In the genomic region with DNA sequence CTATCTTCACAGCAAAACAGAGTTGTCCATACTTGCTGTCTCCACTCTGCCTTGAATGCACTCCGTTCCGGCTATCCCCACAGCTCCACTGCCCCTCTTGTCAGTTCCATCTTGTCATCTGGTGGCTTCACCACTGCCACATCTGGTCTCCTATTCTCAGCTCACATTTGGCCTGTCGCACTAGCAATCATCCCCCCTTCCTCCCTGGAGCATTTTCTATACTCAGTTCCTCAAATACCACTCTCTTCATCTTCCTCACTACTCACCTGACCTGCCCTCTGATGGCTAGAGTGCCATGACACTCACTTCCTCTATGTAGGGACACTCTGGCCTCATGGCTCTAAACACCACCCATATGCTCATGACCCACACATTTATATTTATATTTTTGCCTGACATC, we compare ENCODE assay signal across 23 cellular contexts. TPM values are rescaled to one million over a fixed set of nuclear protein-coding genes. Genes with fewer than 3 reads are reported as not detected.
DNase-seq lines count a peak whose midpoint lies in the region; ATAC-seq, FAIRE-seq and TF ChIP-seq lines count a peak whose summit lies in the region.
"Had no signal": no experiment of that assay in that cellular context is flagged by ENCODE, and none has a peak within 500 bp of the region (broad histone marks: within the 10 kb centered on the region; RNA-seq: fewer than 3 reads in every experiment).

No MANE protein-coding gene starts in this region.

- intact Hi-C loops in pancreas (cut with DNase I): no loop called here

- H3K79me2 ChIP-seq in osteoblast (ENCODE audit: insufficient read depth, low read length): peaks cover 5% of the 10 kb centered on the region
- H3K79me2 ChIP-seq: parathyroid adenoma had no signal

- no peak overlapping the region for H3K27ac ChIP-seq in osteoblast (ENCODE audit: low read depth, low read length)
- H3K27ac ChIP-seq in pancreas: no peak overlapping the region
- H3K27ac ChIP-seq: brain microvascular endothelial cell, coronary artery, parathyroid adenoma, PC-9, transverse colon had no signal

- no peaks in the 10 kb centered on the region for H3K9me3 ChIP-seq in osteoblast (ENCODE audit: low read depth, low read length)
- no peaks in the 10 kb centered on the region for H3K9me3 ChIP-seq in pancreas
- H3K9me3 ChIP-seq: Caco-2, HAP-1, transverse colon had no signal

- H3K36me3 ChIP-seq in osteoblast (ENCODE audit: insufficient read depth, low read length): peaks cover 53% of the 10 kb centered on the region
- peaks cover 3 to 13% (median 9%) of the 10 kb centered on the region in 3 donors for H3K36me3 ChIP-seq in pancreas

- ATAC-seq in GM18858 (IDR thresholded peaks at IDR 0.05; ENCODE audit: unreplicated experiment) (peak; percentile 36), HG02938 (IDR thresholded peaks at IDR 0.05; ENCODE audit: unreplicated experiment) (peak; percentile 42), pancreas (no peak), SK-N-SH treated with all-trans-retinoic acid at 6 μM for 48 hours (no peak)
- ATAC-seq: stimulated activated naive CD8-positive, alpha-beta T cell treated with anti-CD3 and anti-CD28 coated beads, Interleukin-15, amount 100 ng/mL, for 72 hours had no signal

- H2AFZ ChIP-seq in osteoblast (ENCODE audit: low read length): no peak overlapping the region
- H2AFZ ChIP-seq: parathyroid adenoma, PC-9 had no signal

- H3K4me1 ChIP-seq in osteoblast (ENCODE audit: insufficient read depth, low read length) (peaks cover 4% of the 10 kb centered on the region), pancreas (peaks cover 0 to 4% (median 0%) of the 10 kb centered on the region in 3 donors)

- H3K27me3 ChIP-seq in osteoblast (ENCODE audit: insufficient read depth, low read length): no peaks in the 10 kb centered on the region
- no peaks in the 10 kb centered on the region for H3K27me3 ChIP-seq in pancreas
- H3K27me3 ChIP-seq: brain microvascular endothelial cell, transverse colon had no signal

- FAIRE-seq in pancreas (lab: Jason Lieb, UNC): no peak
- FAIRE-seq: GM19239 had no signal

- no peaks in the 10 kb centered on the region for H4K20me1 ChIP-seq in osteoblast (ENCODE audit: insufficient read depth, low read length)

- DNase-seq in SKM-1 treated with dmso at 0.1 percent for 144 hours (lab: John Stamatoyannopoulos, UW; ENCODE audit: unreplicated experiment) (peak; percentile 69), osteoblast (ENCODE audit: insufficient read length, low spot score, missing footprints) (peak; percentile 34), SW480 (ENCODE audit: low spot score) (no peak), NCI-H69 (lab: John Stamatoyannopoulos, UW) (no peak), pancreas (no peak)
- DNase-seq: activated CD4-positive, CD25-positive, alpha-beta regulatory T cell treated with anti-CD3 and anti-CD28 coated beads, Interleukin-2, amount 50 U/mL, for 72 hours; activated naive CD8-positive, alpha-beta T cell treated with anti-CD3 and anti-CD28 coated beads, Interleukin-2, amount 10 ng/mL, durations not matched to agents 7 days and 5 days; brain microvascular endothelial cell; Caco-2; NCI-H1105 treated with DMSO at 0.1 percent for 48 hours; NCI-H526 treated with DMSO at 0.1 percent for 48 hours; PC-9; stimulated activated CD4-positive, alpha-beta T cell treated with anti-CD3 and anti-CD28 coated beads, Interleukin-1b, Interleukin-23, amount 100 ng/mL, for 48 hours; stimulated activated naive CD8-positive, alpha-beta T cell treated with anti-CD3 and anti-CD28 coated beads, Interleukin-15, amount 100 ng/mL, for 72 hours; T-helper 9 cell; transverse colon had no signal

- 94 to 99% methylated on average over 3 of the region's 3 CpGs for WGBS in pancreas, 2 donors

- TF ChIP-seq CTCF in osteoblast (IDR thresholded peaks at IDR 0.05; ENCODE audit: extremely low read depth, low read depth, low read length) (no peak), pancreas (IDR thresholded peaks at IDR 0.05) (no peak)

- H3K4me2 ChIP-seq in osteoblast (ENCODE audit: insufficient read depth, low read length): no peak overlapping the region
- H3K4me2 ChIP-seq: PC-9 had no signal

- H3K4me3 ChIP-seq in osteoblast (ENCODE audit: insufficient read depth, low read length) (no peak overlapping the region), pancreas (no peak overlapping the region)
- H3K4me3 ChIP-seq: coronary artery, HAP-1, PC-9, transverse colon had no signal

TF ChIP-seq in SK-N-SH treated with all-trans-retinoic acid at 6 μM for 48 hours, 23 proteins besides CTCF, POLR2A, EP300 and RAD21:
- TF ChIP-seq ZNF565 (CRISPR knock-in tag; conservative IDR thresholded peaks at IDR 0.05; ENCODE audit: low read depth) (no peak), CSDC2 (CRISPR knock-in tag; IDR thresholded peaks at IDR 0.05) (no peak), ZNF8 (CRISPR knock-in tag; IDR thresholded peaks at IDR 0.05) (no peak), ISL1 (CRISPR knock-in tag; IDR thresholded peaks at IDR 0.05) (no peak), ESRRG (CRISPR knock-in tag; IDR thresholded peaks at IDR 0.05) (no peak), SNAI2 (CRISPR knock-in tag; IDR thresholded peaks at IDR 0.05) (no peak)
- TF ChIP-seq, protein P1, sequence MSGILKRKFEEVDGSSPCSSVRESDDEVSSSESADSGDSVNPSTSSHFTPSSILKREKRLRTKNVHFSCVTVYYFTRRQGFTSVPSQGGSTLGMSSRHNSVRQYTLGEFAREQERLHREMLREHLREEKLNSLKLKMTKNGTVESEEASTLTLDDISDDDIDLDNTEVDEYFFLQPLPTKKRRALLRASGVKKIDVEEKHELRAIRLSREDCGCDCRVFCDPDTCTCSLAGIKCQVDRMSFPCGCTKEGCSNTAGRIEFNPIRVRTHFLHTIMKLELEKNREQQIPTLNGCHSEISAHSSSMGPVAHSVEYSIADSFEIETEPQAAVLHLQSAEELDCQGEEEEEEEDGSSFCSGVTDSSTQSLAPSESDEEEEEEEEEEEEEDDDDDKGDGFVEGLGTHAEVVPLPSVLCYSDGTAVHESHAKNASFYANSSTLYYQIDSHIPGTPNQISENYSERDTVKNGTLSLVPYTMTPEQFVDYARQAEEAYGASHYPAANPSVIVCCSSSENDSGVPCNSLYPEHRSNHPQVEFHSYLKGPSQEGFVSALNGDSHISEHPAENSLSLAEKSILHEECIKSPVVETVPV (CRISPR knock-in tag; IDR thresholded peaks at IDR 0.05): no peak
- TF ChIP-seq, protein P2, sequence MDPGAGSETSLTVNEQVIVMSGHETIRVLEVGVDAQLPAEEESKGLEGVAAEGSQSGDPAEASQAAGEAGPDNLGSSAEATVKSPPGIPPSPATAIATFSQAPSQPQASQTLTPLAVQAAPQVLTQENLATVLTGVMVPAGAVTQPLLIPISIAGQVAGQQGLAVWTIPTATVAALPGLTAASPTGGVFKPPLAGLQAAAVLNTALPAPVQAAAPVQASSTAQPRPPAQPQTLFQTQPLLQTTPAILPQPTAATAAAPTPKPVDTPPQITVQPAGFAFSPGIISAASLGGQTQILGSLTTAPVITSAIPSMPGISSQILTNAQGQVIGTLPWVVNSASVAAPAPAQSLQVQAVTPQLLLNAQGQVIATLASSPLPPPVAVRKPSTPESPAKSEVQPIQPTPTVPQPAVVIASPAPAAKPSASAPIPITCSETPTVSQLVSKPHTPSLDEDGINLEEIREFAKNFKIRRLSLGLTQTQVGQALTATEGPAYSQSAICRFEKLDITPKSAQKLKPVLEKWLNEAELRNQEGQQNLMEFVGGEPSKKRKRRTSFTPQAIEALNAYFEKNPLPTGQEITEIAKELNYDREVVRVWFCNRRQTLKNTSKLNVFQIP (CRISPR knock-in tag; IDR thresholded peaks at IDR 0.05; ENCODE audit: borderline replicate concordance, low read depth): no peak
- TF ChIP-seq, protein P3, sequence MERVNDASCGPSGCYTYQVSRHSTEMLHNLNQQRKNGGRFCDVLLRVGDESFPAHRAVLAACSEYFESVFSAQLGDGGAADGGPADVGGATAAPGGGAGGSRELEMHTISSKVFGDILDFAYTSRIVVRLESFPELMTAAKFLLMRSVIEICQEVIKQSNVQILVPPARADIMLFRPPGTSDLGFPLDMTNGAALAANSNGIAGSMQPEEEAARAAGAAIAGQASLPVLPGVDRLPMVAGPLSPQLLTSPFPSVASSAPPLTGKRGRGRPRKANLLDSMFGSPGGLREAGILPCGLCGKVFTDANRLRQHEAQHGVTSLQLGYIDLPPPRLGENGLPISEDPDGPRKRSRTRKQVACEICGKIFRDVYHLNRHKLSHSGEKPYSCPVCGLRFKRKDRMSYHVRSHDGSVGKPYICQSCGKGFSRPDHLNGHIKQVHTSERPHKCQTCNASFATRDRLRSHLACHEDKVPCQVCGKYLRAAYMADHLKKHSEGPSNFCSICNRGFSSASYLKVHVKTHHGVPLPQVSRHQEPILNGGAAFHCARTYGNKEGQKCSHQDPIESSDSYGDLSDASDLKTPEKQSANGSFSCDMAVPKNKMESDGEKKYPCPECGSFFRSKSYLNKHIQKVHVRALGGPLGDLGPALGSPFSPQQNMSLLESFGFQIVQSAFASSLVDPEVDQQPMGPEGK (CRISPR knock-in tag; IDR thresholded peaks at IDR 0.05; ENCODE audit: borderline replicate concordance): no peak

RNA-seq across cellular contexts. Expression of a gene that starts 6.3 kb away (rescaled TPM):
- total RNA-seq in osteoblast (9.1 and 12.3 TPM in 2 replicates), pancreas (10 to 100 TPM; 11.9 to 36.5 (median 21.3) TPM)
- polyA plus RNA-seq in pancreas: 100 to 1,000 TPM; 191 to 233 TPM

RNA-seq across cellular contexts. Expression of a gene that starts 14.5 kb away (rescaled TPM):
- total RNA-seq in osteoblast (15.2 and 15.3 TPM in 2 replicates), pancreas (10 to 100 TPM; 13.0 to 22.6 (median 15.5) TPM)
- polyA plus RNA-seq in pancreas: 10 to 100 TPM in 1 of 2 donors, 1 to 10 TPM in 1; 9.7 to 16.0 TPM

RNA-seq across cellular contexts. Expression of a gene that starts 26.8 kb away (rescaled TPM):
- 23.6 and 25.3 TPM in 2 replicates for total RNA-seq in osteoblast
- total RNA-seq in pancreas: 10 to 100 TPM in 1 of 6 donors, 1 to 10 TPM in 5; 6.1 to 15.7 (median 7.6) TPM
- 10 to 100 TPM; 13.6 to 15.8 TPM for polyA plus RNA-seq in pancreas

RNA-seq across cellular contexts. Expression of a gene that starts 53.5 kb away (rescaled TPM):
- 4.3 and 4.7 TPM in 2 replicates for total RNA-seq in osteoblast
- total RNA-seq in pancreas: 1 to 10 TPM; 2.2 to 7.5 (median 4.0) TPM
- polyA plus RNA-seq in pancreas: 1 to 10 TPM; 5.8 to 6.9 TPM

Comparison
In these comparisons a context has a peak if more than half of its experiments do, and no peak if none do; other contexts are left out.
1. ATAC-seq: peak in GM18858 (single experiment) and HG02938 (single experiment); none in pancreas (0 of 4) and SK-N-SH treated with all-trans-retinoic acid at 6 μM for 48 hours (single experiment).
2. DNase-seq: peak in SKM-1 treated with dmso at 0.1 percent for 144 hours (single experiment) and osteoblast (single experiment); none in SW480 (single experiment), NCI-H69 (single experiment) and pancreas (0 of 6).